12 cellular contexts compared by ENCODE assay signal in the genomic region with DNA sequence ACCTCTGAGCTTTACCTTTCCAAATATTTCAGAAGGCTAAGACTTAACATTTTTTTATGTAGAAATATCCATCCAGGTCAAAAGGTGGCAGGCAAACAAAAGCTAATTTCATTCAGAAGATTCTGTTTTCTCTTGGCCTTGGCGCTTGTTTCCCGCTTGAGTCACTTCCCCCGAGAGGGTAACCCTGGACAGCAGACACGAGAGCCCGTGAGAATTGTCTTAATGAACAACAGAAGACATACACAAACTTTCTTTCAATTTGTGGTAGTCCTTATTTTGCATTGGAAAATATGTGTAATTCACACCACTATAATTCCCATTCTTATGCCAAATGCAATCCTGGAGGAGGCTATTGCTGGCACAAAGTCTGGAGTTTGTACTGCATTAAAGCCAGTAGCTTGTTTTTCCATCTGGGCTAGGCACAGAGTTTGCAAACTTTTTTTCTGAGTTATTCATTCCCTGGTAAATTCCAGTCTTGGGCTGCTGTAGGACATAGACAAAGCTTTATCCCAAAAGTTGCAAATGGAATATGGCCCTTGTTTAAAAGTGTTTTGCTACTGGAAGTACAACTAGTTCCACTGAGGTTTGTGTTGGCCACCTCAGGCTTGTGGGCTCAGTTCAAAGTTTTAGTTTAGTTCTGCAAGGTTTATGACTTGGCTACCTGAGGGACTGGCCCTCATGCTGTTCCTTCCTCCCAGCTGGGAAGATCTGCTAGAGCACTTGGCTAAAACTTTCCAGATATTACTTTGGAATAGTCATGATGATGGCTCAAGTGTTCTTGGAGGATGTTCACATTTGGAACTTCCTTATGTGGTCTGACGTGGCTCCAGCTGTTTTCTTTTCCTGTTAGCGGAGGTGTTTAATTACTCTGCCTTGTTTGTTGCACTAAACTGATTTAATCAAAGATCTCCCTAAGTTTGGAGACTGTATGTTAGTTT.
DNase-seq lines count a peak whose midpoint lies in the region; ATAC-seq and TF ChIP-seq lines count a peak whose summit lies in the region.
"Had no signal": no experiment of that assay in that cellular context is flagged by ENCODE, and none has a peak within 500 bp of the region (broad histone marks: within the 10 kb centered on the region; RNA-seq: fewer than 3 reads in every experiment).

No MANE protein-coding gene starts in this region.

- no peak overlapping the region for H3K9ac ChIP-seq in OCI-LY3 (ENCODE audit: low read length)
- H3K9ac ChIP-seq in neural progenitor cell: no peak overlapping the region

- H3K9me3 ChIP-seq in OCI-LY3 (ENCODE audit: insufficient read depth, low read length) (no peaks in the 10 kb centered on the region), psoas muscle (no peaks in the 10 kb centered on the region), stomach (no peaks in the 10 kb centered on the region), neural progenitor cell (ENCODE audit: low read depth) (no peaks in the 10 kb centered on the region)

- intact Hi-C loops in psoas muscle (cut with DNase I): loop anchor here in 1 of 2 donors (5.0 kb wide), 1 partner anchor 245 kb away; no protein-coding TSS in a partner anchor
- intact Hi-C loops in stomach (cut with DNase I; ENCODE audit: low total_unique reads): no loop called here

- H2AFZ ChIP-seq in OCI-LY3 (ENCODE audit: low read depth, low read length) (no peak overlapping the region), neural progenitor cell (replicated peaks) (no peak overlapping the region)

- DNase-seq in EH (ENCODE audit: low read depth) (peak; percentile 85), fibroblast of pulmonary artery (ENCODE audit: low read depth) (peak; percentile 43), psoas muscle (peak in 1 of 2 donors; percentile 30), mucosa of gallbladder (ENCODE audit: low spot score) (no peak), NCI-H2227 treated with DMSO at 0.1 percent for 48 hours (lab: John Stamatoyannopoulos, UW) (no peak), stomach (no peak), neural progenitor cell (ENCODE audit: low spot score) (no peak)
- DNase-seq: activated CD8-positive, alpha-beta memory T cell treated with anti-CD3 and anti-CD28 coated beads, Interleukin-2, amount 50 U/mL, for 48 hours; effector memory CD4-positive, alpha-beta T cell had no signal

- no peaks in the 10 kb centered on the region for H3K36me3 ChIP-seq in OCI-LY3 (replicated peaks; ENCODE audit: low read depth, low read length)
- no peaks in the 10 kb centered on the region for H3K36me3 ChIP-seq in psoas muscle (ENCODE audit: insufficient read depth in 1 of 2, low read depth in 1 of 2)
- H3K36me3 ChIP-seq in stomach: no peaks in the 10 kb centered on the region
- H3K36me3 ChIP-seq in neural progenitor cell: no peaks in the 10 kb centered on the region

- TF ChIP-seq POLR2A in stomach (IDR thresholded peaks at IDR 0.05): no peak

- H3K4me2 ChIP-seq in OCI-LY3 (ENCODE audit: low read length): 0 out of 2 replicates have a peak overlapping the region, but pooled peaks have one; percentile 2
- H3K4me2 ChIP-seq in neural progenitor cell: no peak overlapping the region

- H3K9me3 Mint-ChIP-seq in neural progenitor cell: peaks cover 2% of the 10 kb centered on the region

- H3K36me3 Mint-ChIP-seq in neural progenitor cell: no peaks in the 10 kb centered on the region
- H3K36me3 Mint-ChIP-seq: memory B cell had no signal

- H3K27me3 ChIP-seq in OCI-LY3 (ENCODE audit: low read depth, low read length) (no peaks in the 10 kb centered on the region), psoas muscle (ENCODE audit: insufficient read depth in 3 of 3, low read length in 2 of 3) (no peaks in the 10 kb centered on the region), stomach (no peaks in the 10 kb centered on the region), neural progenitor cell (no peaks in the 10 kb centered on the region)

- no peak overlapping the region for H3K4me3 Mint-ChIP-seq in neural progenitor cell
- H3K4me3 Mint-ChIP-seq: memory B cell had no signal

- H3K4me3 ChIP-seq in OCI-LY3 (ENCODE audit: low read length) (no peak overlapping the region), fibroblast of pulmonary artery (replicated peaks; ENCODE audit: low read depth, low read length) (no peak overlapping the region), psoas muscle (no peak overlapping the region), stomach (no peak overlapping the region), neural progenitor cell (no peak overlapping the region)

- H3F3A ChIP-seq in neural progenitor cell (ENCODE audit: low read depth): no peaks in the 10 kb centered on the region

- 43 to 50% (median 47%) methylated on average over 7 of the region's 7 CpGs for WGBS in psoas muscle, 3 donors
- 69 to 76% (median 73%) methylated on average over 7 of the region's 7 CpGs for WGBS in stomach, 5 donors

- no peaks in the 10 kb centered on the region for H3K27me3 Mint-ChIP-seq in neural progenitor cell (ENCODE audit: insufficient read depth, low read depth)

- H3K79me2 ChIP-seq in OCI-LY3 (ENCODE audit: low read length) (no peaks in the 10 kb centered on the region), neural progenitor cell (ENCODE audit: low read depth) (no peaks in the 10 kb centered on the region)

- ATAC-seq in psoas muscle: peak in 2 of 4 donors; percentile 55 to 56

- no peak overlapping the region for H3K27ac ChIP-seq in OCI-LY3 (ENCODE audit: low read length)
- peak overlapping the region; percentile 46 for H3K27ac ChIP-seq in psoas muscle
- H3K27ac ChIP-seq in stomach: no peak overlapping the region
- H3K27ac ChIP-seq in neural progenitor cell: no peak overlapping the region
- H3K27ac ChIP-seq: HL-60 had no signal

- H4K20me1 ChIP-seq in OCI-LY3 (ENCODE audit: insufficient read depth, low read length) (no peaks in the 10 kb centered on the region), neural progenitor cell (ENCODE audit: low read depth) (no peaks in the 10 kb centered on the region)

- no peak overlapping the region for H3K27ac Mint-ChIP-seq in neural progenitor cell
- H3K27ac Mint-ChIP-seq: memory B cell had no signal

- H3K4me1 ChIP-seq in OCI-LY3 (ENCODE audit: low read length) (peaks cover 14% of the 10 kb centered on the region), psoas muscle (no peaks in the 10 kb centered on the region), stomach (no peaks in the 10 kb centered on the region), neural progenitor cell (no peaks in the 10 kb centered on the region)

- H3K4me1 Mint-ChIP-seq in neural progenitor cell: peaks cover 4% of the 10 kb centered on the region

- TF ChIP-seq EP300 in stomach (IDR thresholded peaks at IDR 0.05): no peak

- TF ChIP-seq CTCF in OCI-LY3 (IDR thresholded peaks at IDR 0.05; ENCODE audit: low read depth, low read length) (peak; percentile 30; the same call in 1 of the 2 replicates), fibroblast of pulmonary artery (IDR thresholded peaks at IDR 0.05; ENCODE audit: low read length, missing control alignments) (no peak), psoas muscle (IDR thresholded peaks at IDR 0.05) (no peak), stomach (IDR thresholded peaks at IDR 0.05) (no peak), neural progenitor cell (IDR thresholded peaks at IDR 0.05) (no peak)

Comparison
In these comparisons a context has a peak if more than half of its experiments do, and no peak if none do; other contexts are left out.
1. DNase-seq: peak in EH (single experiment) and fibroblast of pulmonary artery (single experiment); none in mucosa of gallbladder (single experiment), NCI-H2227 treated with DMSO at 0.1 percent for 48 hours (single experiment), stomach (single experiment) and neural progenitor cell (single experiment).